In genomic region chr1:235327559-235328270, GRCh38 we compare ENCODE assay signal across 8 cellular contexts. TPM values are rescaled to one million over a fixed set of nuclear protein-coding genes. Genes with fewer than 3 reads are reported as not detected.
A peak's percentile ranks its signal among the peaks of the same experiment; 100 is the strongest.
DNase-seq lines count a peak whose midpoint lies in the region; ATAC-seq and TF ChIP-seq lines count a peak whose summit lies in the region.

Gene ARID4B, minus strand, starts transcription at chr1:235328179. Its CDS starts 1,260 bp downstream, at chr1:235326919.

- H3K9ac ChIP-seq in liver (ENCODE audit: low read depth in 1 of 2, low read length in 2 of 2): peak within 1 kb of the TSS; percentile 85 to 89

- TF ChIP-seq CTCF in A673 (conservative IDR thresholded peaks at IDR 0.05; ENCODE audit: low read depth, low read length): no peak
- TF ChIP-seq CTCF in RWPE2 (IDR thresholded peaks at IDR 0.05; ENCODE audit: poor library complexity, severe bottlenecking): no peak
- TF ChIP-seq CTCF in liver (IDR thresholded peaks at IDR 0.05; ENCODE audit: low read depth, low read length, missing input control): no peak

- peak; percentile 0 for ATAC-seq in GM18517 (IDR thresholded peaks at IDR 0.05; ENCODE audit: unreplicated experiment)
- ATAC-seq in HG03066 (IDR thresholded peaks at IDR 0.05; ENCODE audit: low read depth, unreplicated experiment): peak; percentile 7
- peak; percentile 13; the same call in 2 of the 3 replicates for ATAC-seq in RWPE2 (ENCODE audit: low read depth)
- no peak for ATAC-seq in stimulated activated naive B cell treated with anti-CD40 and anti-IgM and Interleukin-4, amounts not matched to agents 10 μg/mL and 1 μg/mL and 100 μg/mL, for 72 hours (replicated peaks)

- POLR2A ChIA-PET in A673 (lab: Charles Lee; ENCODE audit: low non-redundant PET): no interaction called here

- no peak for DNase-seq in A673 (ENCODE audit: low spot score)
- DNase-seq in RWPE2 (ENCODE audit: low spot score): peak; percentile 77
- no peak for DNase-seq in cerebellum (ENCODE audit: low spot score)
- no peak for DNase-seq in stimulated activated naive B cell treated with anti-CD40 and anti-IgM and Interleukin-4, amounts not matched to agents 10 μg/mL and 1 μg/mL and 100 μg/mL, for 72 hours
- DNase-seq in NCI-H1930 (lab: John Stamatoyannopoulos, UW): no peak

- peaks cover 12 to 15% of the 10 kb centered on the region in 2 donors for H3K36me3 Mint-ChIP-seq in stimulated activated naive B cell treated with anti-CD40 and anti-IgM and Interleukin-4, amounts not matched to agents 10 μg/mL and 1 μg/mL and 100 μg/mL, for 72 hours

- H3K4me3 ChIP-seq in A673 (ENCODE audit: low read depth, low read length, poor library complexity, severe bottlenecking) (peak within 1 kb of the TSS; percentile 83), RWPE2 (ENCODE audit: severe bottlenecking) (peak within 1 kb of the TSS; percentile 96), liver (ENCODE audit: low read depth in 1 of 3, low read length in 3 of 3) (peak within 1 kb of the TSS; percentile 91 to 100 (median 92))

- peak in 1 of 2 donors; percentile 29 for TF ChIP-seq RAD21 in liver (IDR thresholded peaks at IDR 0.05)

- peak within 1 kb of the TSS; percentile 99 for H3K27ac Mint-ChIP-seq in stimulated activated naive B cell treated with anti-CD40 and anti-IgM and Interleukin-4, amounts not matched to agents 10 μg/mL and 1 μg/mL and 100 μg/mL, for 72 hours

- peaks cover 13% of the 10 kb centered on the region for H3K4me1 ChIP-seq in A673 (ENCODE audit: insufficient read depth, low read length, poor library complexity, severe bottlenecking)
- H3K4me1 ChIP-seq in RWPE2 (ENCODE audit: insufficient read depth, poor library complexity, severe bottlenecking): peaks cover 37% of the 10 kb centered on the region
- H3K4me1 ChIP-seq in liver (ENCODE audit: control insufficient read depth in 4 of 4, insufficient read depth in 4 of 4, low read length in 3 of 4): peaks cover 3 to 34% (median 31%) of the 10 kb centered on the region in 4 donors

- no peaks in the 10 kb centered on the region for H3K9me3 Mint-ChIP-seq in stimulated activated naive B cell treated with anti-CD40 and anti-IgM and Interleukin-4, amounts not matched to agents 10 μg/mL and 1 μg/mL and 100 μg/mL, for 72 hours

- H3K27me3 ChIP-seq in A673 (replicated peaks; ENCODE audit: insufficient read depth, low read depth, low read length, poor library complexity) (no peaks in the 10 kb centered on the region), RWPE2 (ENCODE audit: insufficient read depth, poor library complexity, severe bottlenecking) (no peaks in the 10 kb centered on the region), liver (ENCODE audit: control insufficient read depth in 4 of 4, insufficient read depth in 4 of 4, low read length in 3 of 4) (no peaks in the 10 kb centered on the region)

- intact Hi-C loops in A673 (cut with micrococcal nuclease; ENCODE audit: unreplicated experiment): loop anchor here (10.0 kb wide), 1 partner anchor 73 kb away; no protein-coding TSS in a partner anchor

- no peaks in the 10 kb centered on the region for H3K27me3 Mint-ChIP-seq in stimulated activated naive B cell treated with anti-CD40 and anti-IgM and Interleukin-4, amounts not matched to agents 10 μg/mL and 1 μg/mL and 100 μg/mL, for 72 hours

- no peaks in the 10 kb centered on the region for H3K9me3 ChIP-seq in A673 (ENCODE audit: low read depth, low read length, poor library complexity, severe bottlenecking)
- H3K9me3 ChIP-seq in RWPE2 (ENCODE audit: severe bottlenecking): no peaks in the 10 kb centered on the region
- no peaks in the 10 kb centered on the region for H3K9me3 ChIP-seq in liver (ENCODE audit: control insufficient read depth in 4 of 4, low read length in 3 of 4)

- no TSS peak for BruUV-seq in A673 (replicated peaks; lab: Mats Ljungman, UMichigan)

- no peaks in the 10 kb centered on the region for H3K36me3 ChIP-seq in A673 (ENCODE audit: insufficient read depth, low read length, poor library complexity, severe bottlenecking)
- H3K36me3 ChIP-seq in RWPE2 (ENCODE audit: low read depth): peaks cover 9% of the 10 kb centered on the region
- no peaks in the 10 kb centered on the region for H3K36me3 ChIP-seq in liver (ENCODE audit: control insufficient read depth in 4 of 4, insufficient read depth in 3 of 4, low read depth in 1 of 4, low read length in 3 of 4)

- H3K4me3 Mint-ChIP-seq in stimulated activated naive B cell treated with anti-CD40 and anti-IgM and Interleukin-4, amounts not matched to agents 10 μg/mL and 1 μg/mL and 100 μg/mL, for 72 hours: peak within 1 kb of the TSS in 1 of 2 donors; percentile 98

- WGBS in liver: under 1% methylated on average over 58 of the region's 58 CpGs

- CTCF ChIA-PET in A673 (lab: Charles Lee): interaction anchor here (0.7 kb wide), 1 partner anchor 74 kb away, joined by 4 read pairs; no protein-coding TSS in a partner anchor

- H3K4me1 Mint-ChIP-seq in stimulated activated naive B cell treated with anti-CD40 and anti-IgM and Interleukin-4, amounts not matched to agents 10 μg/mL and 1 μg/mL and 100 μg/mL, for 72 hours: peaks cover 13 to 20% of the 10 kb centered on the region in 2 donors

- H3K27ac ChIP-seq in A673 (ENCODE audit: low read depth, low read length, poor library complexity, severe bottlenecking): peak within 1 kb of the TSS; percentile 92
- peak within 1 kb of the TSS; percentile 75 for H3K27ac ChIP-seq in RWPE2 (ENCODE audit: poor library complexity, severe bottlenecking)
- peak within 1 kb of the TSS; percentile 93 to 96 for H3K27ac ChIP-seq in liver (ENCODE audit: low read depth in 1 of 2, low read length in 2 of 2)

TF ChIP-seq in liver, 16 proteins besides CTCF, POLR2A, EP300 and RAD21:
- no peak for TF ChIP-seq ZBTB33 (IDR thresholded peaks at IDR 0.05)
- peak; percentile 48 for TF ChIP-seq REST (IDR thresholded peaks at IDR 0.05)
- TF ChIP-seq HNF4A (conservative IDR thresholded peaks at IDR 0.05): peak in 1 of 2 donors; percentile 7
- TF ChIP-seq TAF1 (conservative IDR thresholded peaks at IDR 0.05): peak; percentile 71

RNA-seq across cellular contexts. Expression of gene ARID4B, which starts in this region (rescaled TPM):
- total RNA-seq in A673 (2021) (17.6 and 18.1 TPM in 2 replicates), cerebellum (65.1 TPM), liver (10 to 100 TPM; 21.6 to 27.3 TPM)
- 10 to 100 TPM in 1 of 2 donors, 1 to 10 TPM in 1; 4.2 to 21.0 TPM for polyA plus RNA-seq in liver

Comparison
In these comparisons a context has a peak if more than half of its experiments do, and no peak if none do; other contexts are left out.
1. ATAC-seq: peak in GM18517 (single experiment), HG03066 (single experiment) and RWPE2 (single experiment); none in stimulated activated naive B cell treated with anti-CD40 and anti-IgM and Interleukin-4, amounts not matched to agents 10 μg/mL and 1 μg/mL and 100 μg/mL, for 72 hours (0 of 2).
2. Peak in every context shown above with its lines, with median percentiles within 50 percentile points of each other: H3K27ac ChIP-seq and H3K4me3 ChIP-seq.